In genomic region chr6:144647406-144647964, GRCh38 we compare ENCODE assay signal across 24 cellular contexts.
DNase-seq lines count a peak whose midpoint lies in the region; ATAC-seq, FAIRE-seq and TF ChIP-seq lines count a peak whose summit lies in the region.
"Had no signal": no experiment of that assay in that cellular context is flagged by ENCODE, and none has a peak within 500 bp of the region (broad histone marks: within the 10 kb centered on the region; RNA-seq: fewer than 3 reads in every experiment).

No MANE protein-coding gene starts in this region.

- no peaks in the 10 kb centered on the region for H3K27me3 Mint-ChIP-seq in natural killer cell (ENCODE audit: low read depth in 2 of 2)
- no peaks in the 10 kb centered on the region for H3K27me3 Mint-ChIP-seq in natural killer cell treated with Interleukin-12 subunit alpha and Interleukin-12 subunit beta and Interleukin-15 and Interleukin-18, amount 100 ng/mL, for 72 hours
- H3K27me3 Mint-ChIP-seq: activated naive CD4-positive, alpha-beta T cell treated with anti-CD3 and anti-CD28 coated beads, Interleukin-2, amount 10 ng/mL, durations not matched to agents 7 days and 5 days; stimulated activated naive CD8-positive, alpha-beta T cell treated with anti-CD3 and anti-CD28 coated beads, Interleukin-15, Interleukin-2, amounts not matched to agents 100 ng/mL and 50 ng/mL, for 24 hours had no signal

- no peak for DNase-seq in natural killer cell
- DNase-seq in natural killer cell treated with Interleukin-12 subunit alpha and Interleukin-12 subunit beta and Interleukin-15 and Interleukin-18, amount 100 ng/mL, for 72 hours (ENCODE audit: low spot score) = no peak
- DNase-seq in bronchial epithelial cell (ENCODE audit: low read depth) = no peak
- peak; percentile 15 for DNase-seq in left kidney (ENCODE audit: low read depth, low spot score)
- DNase-seq in NCI-H748 treated with DMSO at 0.1 percent for 48 hours (lab: John Stamatoyannopoulos, UW) = no peak
- DNase-seq in upper lobe of right lung = no peak
- no peak for DNase-seq in posterior vena cava (ENCODE audit: low spot score)
- no peak for DNase-seq in activated naive CD4-positive, alpha-beta T cell treated with anti-CD3 and anti-CD28 coated beads, Interleukin-2, amount 50 U/mL, for 72 hours (ENCODE audit: low spot score in 2 of 2)
- DNase-seq: activated CD4-positive, alpha-beta T cell treated with anti-CD3 and anti-CD28 coated beads, Interleukin-2, amount 50 U/mL, for 4 hours; activated CD4-positive, CD25-positive, alpha-beta regulatory T cell; activated naive CD4-positive, alpha-beta T cell treated with anti-CD3 and anti-CD28 coated beads, Interleukin-2, amount 10 ng/mL, durations not matched to agents 7 days and 5 days; AML-193; CD8-positive, alpha-beta T cell; cerebellar nuclear complex; dorsolateral prefrontal cortex; NK-92 treated with Interleukin-12 subunit alpha and Interleukin-12 subunit beta, amount 100 ng/mL, for 24 hours; psoas muscle; SHP77; SW 1271; thyroid gland had no signal

- H3K36me3 ChIP-seq in bronchial epithelial cell (ENCODE audit: control insufficient read depth, insufficient read depth, low read length) (no peaks in the 10 kb centered on the region), upper lobe of right lung (no peaks in the 10 kb centered on the region)
- H3K36me3 ChIP-seq: neutrophil, thyroid gland had no signal

- no peak overlapping the region for H3K4me3 ChIP-seq in bronchial epithelial cell (ENCODE audit: low read depth, low read length)
- no peak overlapping the region for H3K4me3 ChIP-seq in upper lobe of right lung
- H3K4me3 ChIP-seq: dorsolateral prefrontal cortex, psoas muscle, thyroid gland had no signal

- TF ChIP-seq CTCF in natural killer cell (IDR thresholded peaks at IDR 0.05) (no peak), bronchial epithelial cell (IDR thresholded peaks at IDR 0.05; ENCODE audit: insufficient read depth, low read length, severe bottlenecking) (no peak), upper lobe of right lung (IDR thresholded peaks at IDR 0.05) (no peak)

- no peaks in the 10 kb centered on the region for H3K9me3 Mint-ChIP-seq in natural killer cell
- no peaks in the 10 kb centered on the region for H3K9me3 Mint-ChIP-seq in natural killer cell treated with Interleukin-12 subunit alpha and Interleukin-12 subunit beta and Interleukin-15 and Interleukin-18, amount 100 ng/mL, for 72 hours
- peaks cover 0 to 4% of the 10 kb centered on the region in 2 donors for H3K9me3 Mint-ChIP-seq in activated naive CD4-positive, alpha-beta T cell treated with anti-CD3 and anti-CD28 coated beads, Interleukin-2, amount 50 U/mL, for 72 hours
- H3K9me3 Mint-ChIP-seq: activated naive CD4-positive, alpha-beta T cell treated with anti-CD3 and anti-CD28 coated beads, Interleukin-2, amount 10 ng/mL, durations not matched to agents 7 days and 5 days; CD8-positive, alpha-beta T cell had no signal

- no peaks in the 10 kb centered on the region for H3K27me3 ChIP-seq in bronchial epithelial cell (ENCODE audit: control insufficient read depth, insufficient read depth, low read length)
- H3K27me3 ChIP-seq in upper lobe of right lung = no peaks in the 10 kb centered on the region
- H3K27me3 ChIP-seq: dorsolateral prefrontal cortex, neutrophil, thyroid gland had no signal

- H3K9me3 ChIP-seq in upper lobe of right lung = no peaks in the 10 kb centered on the region
- H3K9me3 ChIP-seq: neutrophil, psoas muscle, thyroid gland had no signal

- H3K27ac ChIP-seq in upper lobe of right lung = no peak overlapping the region
- H3K27ac ChIP-seq: dorsolateral prefrontal cortex, HL-60, neutrophil, psoas muscle had no signal

- H3K4me3 Mint-ChIP-seq in natural killer cell = no peak overlapping the region
- H3K4me3 Mint-ChIP-seq in natural killer cell treated with Interleukin-12 subunit alpha and Interleukin-12 subunit beta and Interleukin-15 and Interleukin-18, amount 100 ng/mL, for 72 hours = no peak overlapping the region
- H3K4me3 Mint-ChIP-seq: activated naive CD4-positive, alpha-beta T cell treated with anti-CD3 and anti-CD28 coated beads, Interleukin-2, amount 10 ng/mL, durations not matched to agents 7 days and 5 days; CD8-positive, alpha-beta T cell; stimulated activated naive CD8-positive, alpha-beta T cell treated with anti-CD3 and anti-CD28 coated beads, Interleukin-15, Interleukin-2, amounts not matched to agents 100 ng/mL and 50 ng/mL, for 24 hours had no signal

- intact Hi-C loops in natural killer cell (cut with micrococcal nuclease) = no loop called here
- intact Hi-C loops in upper lobe of right lung (cut with DNase I) = no loop called here
- intact Hi-C loops in posterior vena cava (cut with DNase I) = no loop called here

- peak overlapping the region; percentile 11 to 47 for H3K27ac Mint-ChIP-seq in natural killer cell
- peak overlapping the region in 1 of 2 donors; percentile 81 for H3K27ac Mint-ChIP-seq in natural killer cell treated with Interleukin-12 subunit alpha and Interleukin-12 subunit beta and Interleukin-15 and Interleukin-18, amount 100 ng/mL, for 72 hours
- no peak overlapping the region for H3K27ac Mint-ChIP-seq in activated naive CD4-positive, alpha-beta T cell treated with anti-CD3 and anti-CD28 coated beads, Interleukin-2, amount 50 U/mL, for 72 hours
- H3K27ac Mint-ChIP-seq: activated naive CD4-positive, alpha-beta T cell treated with anti-CD3 and anti-CD28 coated beads, Interleukin-2, amount 10 ng/mL, durations not matched to agents 7 days and 5 days; CD8-positive, alpha-beta T cell; stimulated activated naive CD8-positive, alpha-beta T cell treated with anti-CD3 and anti-CD28 coated beads, Interleukin-15, Interleukin-2, amounts not matched to agents 100 ng/mL and 50 ng/mL, for 24 hours had no signal

- FAIRE-seq in bronchial epithelial cell (lab: Jason Lieb, UNC) = peak; percentile 47
- FAIRE-seq: GM12892 had no signal

- peaks cover 43 to 64% of the 10 kb centered on the region in 2 donors for H3K4me1 Mint-ChIP-seq in natural killer cell
- peaks cover 40 to 44% of the 10 kb centered on the region in 2 donors for H3K4me1 Mint-ChIP-seq in natural killer cell treated with Interleukin-12 subunit alpha and Interleukin-12 subunit beta and Interleukin-15 and Interleukin-18, amount 100 ng/mL, for 72 hours (ENCODE audit: low read depth in 2 of 2)
- H3K4me1 Mint-ChIP-seq: activated naive CD4-positive, alpha-beta T cell treated with anti-CD3 and anti-CD28 coated beads, Interleukin-2, amount 10 ng/mL, durations not matched to agents 7 days and 5 days had no signal

- no peak for ATAC-seq in natural killer cell
- no peak for ATAC-seq in natural killer cell treated with Interleukin-12 subunit alpha and Interleukin-12 subunit beta and Interleukin-15 and Interleukin-18, amount 100 ng/mL, for 72 hours
- no peak for ATAC-seq in upper lobe of right lung
- no peak for ATAC-seq in activated naive CD4-positive, alpha-beta T cell treated with anti-CD3 and anti-CD28 coated beads, Interleukin-2, amount 50 U/mL, for 72 hours
- ATAC-seq: CD8-positive, alpha-beta T cell; psoas muscle had no signal

- no peaks in the 10 kb centered on the region for H3K4me1 ChIP-seq in upper lobe of right lung
- H3K4me1 ChIP-seq: psoas muscle had no signal

- H3K36me3 Mint-ChIP-seq in natural killer cell = no peaks in the 10 kb centered on the region
- H3K36me3 Mint-ChIP-seq in natural killer cell treated with Interleukin-12 subunit alpha and Interleukin-12 subunit beta and Interleukin-15 and Interleukin-18, amount 100 ng/mL, for 72 hours = peaks cover 11% of the 10 kb centered on the region
- H3K36me3 Mint-ChIP-seq in activated naive CD4-positive, alpha-beta T cell treated with anti-CD3 and anti-CD28 coated beads, Interleukin-2, amount 50 U/mL, for 72 hours = peaks cover 5 to 12% of the 10 kb centered on the region in 2 donors

Comparison
In these comparisons a context has a peak if more than half of its experiments do, and no peak if none do; other contexts are left out.
1. H3K27ac Mint-ChIP-seq: peak in natural killer cell (2 of 2); none in activated naive CD4-positive, alpha-beta T cell treated with anti-CD3 and anti-CD28 coated beads, Interleukin-2, amount 50 U/mL, for 72 hours (0 of 2).